In the genomic region with DNA sequence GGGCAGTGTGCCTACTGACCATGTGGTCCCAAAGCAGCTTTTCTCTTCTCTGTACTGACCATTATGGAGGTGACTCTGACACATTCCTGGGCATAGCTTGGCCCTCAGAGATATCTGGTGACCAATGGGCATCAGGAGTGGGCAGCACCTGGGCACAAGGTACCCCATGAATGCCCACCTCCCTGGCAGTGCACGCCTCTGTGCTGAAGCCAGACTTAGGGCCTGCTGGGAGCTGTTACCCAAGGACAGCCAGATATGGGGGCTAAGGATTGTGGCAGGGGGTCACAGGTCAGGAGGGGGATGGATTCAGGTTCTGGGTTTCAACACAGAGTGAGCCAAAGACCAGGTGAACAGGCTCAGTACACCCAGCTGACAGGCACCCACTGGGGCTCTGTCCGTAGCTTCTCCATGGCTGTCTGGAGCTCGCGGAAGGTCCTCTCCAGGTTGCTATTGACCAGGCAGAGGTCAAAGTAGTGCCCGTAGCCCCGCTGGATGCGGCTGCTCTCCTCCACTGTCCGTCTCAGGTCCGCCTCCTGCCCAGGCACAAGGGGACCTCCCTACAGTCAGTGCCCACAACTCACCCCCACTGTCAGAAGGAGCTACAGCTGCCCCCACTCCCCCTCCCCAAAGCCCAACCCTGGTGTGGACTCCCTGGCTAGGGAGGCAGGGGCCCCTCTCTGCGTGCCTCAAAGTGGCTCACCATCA, we compare ENCODE assay signal across 22 cellular contexts. TPM values are rescaled to one million over a fixed set of nuclear protein-coding genes. Genes with fewer than 3 reads are reported as not detected.
"Had no signal": no experiment of that assay in that cellular context is flagged by ENCODE, and none has a peak within 500 bp of the region (broad histone marks: within the 10 kb centered on the region; RNA-seq: fewer than 3 reads in every experiment).

No MANE protein-coding gene starts in this region.

- DNase-seq: amniotic stem cell, brain microvascular endothelial cell, foreskin keratinocyte had no signal

- H3K9me3 ChIP-seq: esophagus muscularis mucosa, heart right ventricle, left lung, pancreas, psoas muscle, tibial nerve had no signal

- H3K9me3 Mint-ChIP-seq: activated CD4-positive, alpha-beta memory T cell treated with anti-CD3 and anti-CD28 coated beads, Interleukin-2, amount 10 ng/mL, durations not matched to agents 7 days and 5 days; activated CD4-positive, alpha-beta T cell treated with anti-CD3 and anti-CD28 coated beads, Interleukin-2, amount 10 ng/mL, durations not matched to agents 7 days and 5 days; activated T-cell treated with anti-CD3 and anti-CD28 coated beads, Interleukin-2, amount 50 U/mL, for 24 hours; activated T-helper 17 cell treated with anti-CD3 and anti-CD28 coated beads, Interleukin-2, amount 50 U/mL, for 72 hours; dendritic cell treated with granulocyte-macrophage colony-stimulating factor and Interleukin-4, amounts not matched to agents 40 ng/mL and 50 ng/mL, for 4 days; mesothelial cell of epicardium; naive B cell; nephron progenitor cell; WTC11 had no signal

- H3K27ac ChIP-seq: brain microvascular endothelial cell, esophagus muscularis mucosa, foreskin keratinocyte, left lung, pancreas, psoas muscle, tibial nerve had no signal

- H3K36me3 ChIP-seq: brain microvascular endothelial cell, left lung, pancreas had no signal

- H3K4me3 Mint-ChIP-seq: activated CD4-positive, alpha-beta memory T cell treated with anti-CD3 and anti-CD28 coated beads, Interleukin-2, amount 10 ng/mL, durations not matched to agents 7 days and 5 days; activated CD4-positive, alpha-beta T cell treated with anti-CD3 and anti-CD28 coated beads, Interleukin-2, amount 10 ng/mL, durations not matched to agents 7 days and 5 days; activated T-cell treated with anti-CD3 and anti-CD28 coated beads, Interleukin-2, amount 50 U/mL, for 24 hours; activated T-helper 17 cell treated with anti-CD3 and anti-CD28 coated beads, Interleukin-2, amount 50 U/mL, for 72 hours; dendritic cell treated with granulocyte-macrophage colony-stimulating factor and Interleukin-4, amounts not matched to agents 40 ng/mL and 50 ng/mL, for 4 days; mesothelial cell of epicardium; naive B cell; nephron progenitor cell; WTC11 had no signal

- H3K27me3 Mint-ChIP-seq: activated T-cell treated with anti-CD3 and anti-CD28 coated beads, Interleukin-2, amount 50 U/mL, for 24 hours had no signal

- H3K36me3 Mint-ChIP-seq: naive B cell had no signal

- H3K4me1 ChIP-seq: foreskin keratinocyte, left lung, pancreas, tibial nerve had no signal

- H3K4me1 Mint-ChIP-seq: activated CD4-positive, alpha-beta memory T cell treated with anti-CD3 and anti-CD28 coated beads, Interleukin-2, amount 10 ng/mL, durations not matched to agents 7 days and 5 days; activated CD4-positive, alpha-beta T cell treated with anti-CD3 and anti-CD28 coated beads, Interleukin-2, amount 10 ng/mL, durations not matched to agents 7 days and 5 days; activated T-helper 17 cell treated with anti-CD3 and anti-CD28 coated beads, Interleukin-2, amount 50 U/mL, for 72 hours had no signal

- FAIRE-seq: astrocyte, pancreas had no signal

- H3K27me3 ChIP-seq: esophagus muscularis mucosa, heart right ventricle, left lung, pancreas, tibial nerve had no signal

- H3K4me3 ChIP-seq: esophagus muscularis mucosa, heart right ventricle, left lung, pancreas, psoas muscle, tibial nerve had no signal

- H3K27ac Mint-ChIP-seq: activated CD4-positive, alpha-beta memory T cell treated with anti-CD3 and anti-CD28 coated beads, Interleukin-2, amount 10 ng/mL, durations not matched to agents 7 days and 5 days; activated CD4-positive, alpha-beta T cell treated with anti-CD3 and anti-CD28 coated beads, Interleukin-2, amount 10 ng/mL, durations not matched to agents 7 days and 5 days; activated T-cell treated with anti-CD3 and anti-CD28 coated beads, Interleukin-2, amount 50 U/mL, for 24 hours; activated T-helper 17 cell treated with anti-CD3 and anti-CD28 coated beads, Interleukin-2, amount 50 U/mL, for 72 hours; dendritic cell treated with granulocyte-macrophage colony-stimulating factor and Interleukin-4, amounts not matched to agents 40 ng/mL and 50 ng/mL, for 4 days; mesothelial cell of epicardium; naive B cell; nephron progenitor cell; WTC11 had no signal

RNA-seq across cellular contexts. Expression of gene CD300LG, which starts 30.6 kb away (rescaled TPM):
- total RNA-seq: activated CD4-positive, alpha-beta memory T cell treated with anti-CD3 and anti-CD28 coated beads, Interleukin-2, amount 10 ng/mL, durations not matched to agents 7 days and 5 days; activated CD4-positive, alpha-beta T cell treated with anti-CD3 and anti-CD28 coated beads, Interleukin-2, amount 10 ng/mL, durations not matched to agents 7 days and 5 days; activated T-helper 17 cell treated with anti-CD3 and anti-CD28 coated beads, Interleukin-2, amount 50 U/mL, for 72 hours; astrocyte; foreskin keratinocyte; lung microvascular endothelial cell; mesothelial cell of epicardium; T-helper 2 cell treated with Interferon-gamma antibody and Interleukin-4, amounts not matched to agents 100 ng/mL and 5 ng/mL, for 36 hours; temporal lobe; WTC11 had no signal
- polyA plus RNA-seq: foreskin keratinocyte had no signal

RNA-seq across cellular contexts. Expression of gene MPP3, which starts 44.7 kb away (rescaled TPM):
- total RNA-seq: activated CD4-positive, alpha-beta memory T cell treated with anti-CD3 and anti-CD28 coated beads, Interleukin-2, amount 10 ng/mL, durations not matched to agents 7 days and 5 days; activated CD4-positive, alpha-beta T cell treated with anti-CD3 and anti-CD28 coated beads, Interleukin-2, amount 10 ng/mL, durations not matched to agents 7 days and 5 days; T-helper 2 cell treated with Interferon-gamma antibody and Interleukin-4, amounts not matched to agents 100 ng/mL and 5 ng/mL, for 36 hours had no signal
